Comparison of ENCODE assay signal across 22 cellular contexts in the genomic region with DNA sequence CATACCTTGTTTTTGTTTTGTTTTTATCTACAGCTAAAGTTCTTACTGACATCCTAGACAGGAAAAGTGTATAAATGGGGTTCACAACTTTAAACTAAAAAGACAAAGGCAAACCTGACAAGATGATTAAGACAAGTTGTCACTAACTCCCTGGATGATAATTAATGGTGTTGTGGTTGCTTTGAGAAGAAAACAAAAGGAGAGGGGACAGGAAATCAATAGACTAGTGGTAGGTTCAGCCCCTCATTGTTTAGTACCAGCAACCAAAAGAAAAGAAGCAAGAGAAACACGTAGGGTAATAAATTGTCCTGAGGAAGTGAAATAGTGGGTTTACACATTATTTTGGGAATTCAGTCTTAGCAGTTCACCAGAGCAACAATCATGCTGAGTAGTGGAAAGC.
DNase-seq lines count a peak whose midpoint lies in the region; ATAC-seq and TF ChIP-seq lines count a peak whose summit lies in the region.
"Had no signal": no experiment of that assay in that cellular context is flagged by ENCODE, and none has a peak within 500 bp of the region (broad histone marks: within the 10 kb centered on the region; RNA-seq: fewer than 3 reads in every experiment).

No MANE protein-coding gene starts in this region.

- WGBS in right cardiac atrium: 50% methylated on average over 1 of the region's 1 CpG

- H4K20me1 ChIP-seq in MM.1S (ENCODE audit: insufficient read depth, low read length): no peaks in the 10 kb centered on the region
- H4K20me1 ChIP-seq in SU-DHL-6 (ENCODE audit: low read depth, low read length): no peaks in the 10 kb centered on the region
- H4K20me1 ChIP-seq: BLaER1 had no signal

- H3K27ac ChIP-seq in MM.1S (ENCODE audit: low read length) (peak overlapping the region; percentile 95), SU-DHL-6 (ENCODE audit: low read depth, low read length) (peak overlapping the region; percentile 99), right cardiac atrium (ENCODE audit: low read length) (no peak overlapping the region)
- H3K27ac ChIP-seq: BLaER1 had no signal

- H3K4me1 Mint-ChIP-seq in activated CD8-positive, alpha-beta T cell treated with anti-CD3 and anti-CD28 coated beads for 36 hours (ENCODE audit: low read depth): peaks cover 70% of the 10 kb centered on the region
- peaks cover 58% of the 10 kb centered on the region for H3K4me1 Mint-ChIP-seq in activated CD8-positive, alpha-beta T cell treated with anti-CD3 and anti-CD28 coated beads, Interleukin-2, amount 10 ng/mL, durations not matched to agents 7 days and 5 days (ENCODE audit: low read depth)
- H3K4me1 Mint-ChIP-seq in type B pancreatic cell (ENCODE audit: unreplicated experiment): peaks cover 38% of the 10 kb centered on the region

- H3K4me1 ChIP-seq in MM.1S (ENCODE audit: low read length) (peaks cover 68% of the 10 kb centered on the region), right cardiac atrium (ENCODE audit: control insufficient read depth, insufficient read depth, low read length) (peaks cover 4% of the 10 kb centered on the region)

- H3K79me2 ChIP-seq in MM.1S (ENCODE audit: low read length) (peaks cover 11% of the 10 kb centered on the region; the same call in 1 of the 2 replicates), SU-DHL-6 (ENCODE audit: insufficient read depth, low read length) (peaks cover 36% of the 10 kb centered on the region)
- H3K79me2 ChIP-seq: hepatocyte had no signal

- intact Hi-C loops in activated CD8-positive, alpha-beta T cell treated with anti-CD3 and anti-CD28 coated beads for 36 hours (cut with micrococcal nuclease): no loop called here
- intact Hi-C loops in right cardiac atrium (cut with DNase I): no loop called here

- H2AFZ ChIP-seq in MM.1S (ENCODE audit: low read length): 0 out of 2 replicates have a peak overlapping the region, but pooled peaks have one; percentile 1
- no peak overlapping the region for H2AFZ ChIP-seq in SU-DHL-6 (ENCODE audit: low read depth, low read length, severe bottlenecking)
- H2AFZ ChIP-seq: hepatocyte had no signal

- H3K4me3 Mint-ChIP-seq in activated CD8-positive, alpha-beta T cell treated with anti-CD3 and anti-CD28 coated beads for 36 hours: no peak overlapping the region
- no peak overlapping the region for H3K4me3 Mint-ChIP-seq in activated CD8-positive, alpha-beta T cell treated with anti-CD3 and anti-CD28 coated beads, Interleukin-2, amount 10 ng/mL, durations not matched to agents 7 days and 5 days
- H3K4me3 Mint-ChIP-seq in type B pancreatic cell: peak overlapping the region; percentile 11
- H3K4me3 Mint-ChIP-seq: activated naive CD4-positive, alpha-beta T cell treated with anti-CD3 and anti-CD28 coated beads for 36 hours; H9 had no signal

- DNase-seq in activated CD8-positive, alpha-beta T cell treated with anti-CD3 and anti-CD28 coated beads for 36 hours: no peak
- no peak for DNase-seq in activated CD8-positive, alpha-beta T cell treated with anti-CD3 and anti-CD28 coated beads, Interleukin-2, amount 10 ng/mL, durations not matched to agents 7 days and 5 days
- DNase-seq in MM.1S (no peak), type B pancreatic cell (ENCODE audit: extremely low spot score, unreplicated experiment) (no peak), C1 segment of cervical spinal cord (lab: John Stamatoyannopoulos, UW) (no peak), right cardiac atrium (no peak)
- DNase-seq: activated CD4-positive, CD25-positive, alpha-beta regulatory T cell treated with anti-CD3 and anti-CD28 coated beads, Interleukin-2, amount 50 U/mL, for 72 hours; activated CD8-positive, alpha-beta memory T cell treated with anti-CD3 and anti-CD28 coated beads for 24 hours; activated naive CD4-positive, alpha-beta T cell treated with anti-CD3 and anti-CD28 coated beads for 36 hours; activated T-cell treated with anti-CD3 and anti-CD28 coated beads, Interleukin-2, amount 50 U/mL, for 48 hours; foreskin melanocyte; H9; Kasumi-1; NCI-H1436 treated with DMSO at 0.1 percent for 48 hours; NCI-H226; nucleus accumbens; SK-N-SH; stimulated activated CD4-positive, alpha-beta T cell treated with anti-CD3 and anti-CD28 coated beads, Interleukin-4, amount 100 ng/mL, for 4 hours had no signal

- H3F3A ChIP-seq in MM.1S (ENCODE audit: insufficient read depth, low read length): peaks cover 70% of the 10 kb centered on the region
- H3F3A ChIP-seq in SU-DHL-6 (ENCODE audit: insufficient read depth): peaks cover 69% of the 10 kb centered on the region

- CTCF ChIA-PET in activated CD8-positive, alpha-beta T cell treated with anti-CD3 and anti-CD28 coated beads for 36 hours (lab: Charles Lee): interaction anchor here (1.4 to 4.6 kb wide), 2 partner anchors 10 to 96 kb away, joined by 3 to 54 read pairs; no protein-coding TSS in a partner anchor
- CTCF ChIA-PET in activated CD8-positive, alpha-beta T cell treated with anti-CD3 and anti-CD28 coated beads, Interleukin-2, amount 10 ng/mL, durations not matched to agents 7 days and 5 days (lab: Charles Lee): interaction anchor here (1.3 to 4.0 kb wide), 5 partner anchors 10 to 99 kb away, joined by 4 to 39 read pairs (median 6); a partner anchor contains a TSS

- H3K9ac ChIP-seq in MM.1S (ENCODE audit: low read length) (peak overlapping the region; percentile 87), SU-DHL-6 (ENCODE audit: low read length) (peak overlapping the region; percentile 67)
- H3K9ac ChIP-seq: BLaER1, SK-N-SH had no signal

- no peaks in the 10 kb centered on the region for H3K36me3 Mint-ChIP-seq in activated CD8-positive, alpha-beta T cell treated with anti-CD3 and anti-CD28 coated beads for 36 hours (ENCODE audit: low read depth)
- H3K36me3 Mint-ChIP-seq in activated CD8-positive, alpha-beta T cell treated with anti-CD3 and anti-CD28 coated beads, Interleukin-2, amount 10 ng/mL, durations not matched to agents 7 days and 5 days (ENCODE audit: low read depth): peaks cover 2% of the 10 kb centered on the region
- H3K36me3 Mint-ChIP-seq in type B pancreatic cell: no peaks in the 10 kb centered on the region

- ATAC-seq in activated CD8-positive, alpha-beta T cell treated with anti-CD3 and anti-CD28 coated beads for 36 hours: no peak
- ATAC-seq in activated CD8-positive, alpha-beta T cell treated with anti-CD3 and anti-CD28 coated beads, Interleukin-2, amount 10 ng/mL, durations not matched to agents 7 days and 5 days: no peak
- ATAC-seq in right cardiac atrium (no peak), GM18520 (IDR thresholded peaks at IDR 0.05; ENCODE audit: unreplicated experiment) (no peak)

- peak overlapping the region; percentile 50 for H3K4me2 ChIP-seq in MM.1S (ENCODE audit: low read depth, low read length)
- peak overlapping the region; percentile 77 for H3K4me2 ChIP-seq in SU-DHL-6 (ENCODE audit: low read depth, low read length, poor library complexity, severe bottlenecking)
- H3K4me2 ChIP-seq: BLaER1, hepatocyte, SK-N-SH had no signal

- H3K36me3 ChIP-seq in MM.1S (replicated peaks; ENCODE audit: insufficient read depth, low read length): no peaks in the 10 kb centered on the region
- no peaks in the 10 kb centered on the region for H3K36me3 ChIP-seq in SU-DHL-6 (ENCODE audit: low read length)
- H3K36me3 ChIP-seq: BLaER1 had no signal

- H3K27ac Mint-ChIP-seq in activated CD8-positive, alpha-beta T cell treated with anti-CD3 and anti-CD28 coated beads for 36 hours: peak overlapping the region; percentile 10
- no peak overlapping the region for H3K27ac Mint-ChIP-seq in activated CD8-positive, alpha-beta T cell treated with anti-CD3 and anti-CD28 coated beads, Interleukin-2, amount 10 ng/mL, durations not matched to agents 7 days and 5 days
- H3K27ac Mint-ChIP-seq in type B pancreatic cell: no peak overlapping the region
- H3K27ac Mint-ChIP-seq: activated naive CD4-positive, alpha-beta T cell treated with anti-CD3 and anti-CD28 coated beads for 36 hours had no signal

- H3K9me3 Mint-ChIP-seq in activated CD8-positive, alpha-beta T cell treated with anti-CD3 and anti-CD28 coated beads for 36 hours: peaks cover 2% of the 10 kb centered on the region
- no peaks in the 10 kb centered on the region for H3K9me3 Mint-ChIP-seq in activated CD8-positive, alpha-beta T cell treated with anti-CD3 and anti-CD28 coated beads, Interleukin-2, amount 10 ng/mL, durations not matched to agents 7 days and 5 days (ENCODE audit: insufficient read depth)
- H3K9me3 Mint-ChIP-seq in type B pancreatic cell: no peaks in the 10 kb centered on the region
- H3K9me3 Mint-ChIP-seq: activated naive CD4-positive, alpha-beta T cell treated with anti-CD3 and anti-CD28 coated beads for 36 hours had no signal

- POLR2A ChIA-PET in activated CD8-positive, alpha-beta T cell treated with anti-CD3 and anti-CD28 coated beads for 36 hours (lab: Charles Lee): interaction anchor here (1.0 to 2.2 kb wide), 4 partner anchors 8 to 96 kb away, joined by 3 to 7 read pairs (median 4); no protein-coding TSS in a partner anchor
- POLR2A ChIA-PET in activated CD8-positive, alpha-beta T cell treated with anti-CD3 and anti-CD28 coated beads, Interleukin-2, amount 10 ng/mL, durations not matched to agents 7 days and 5 days (lab: Charles Lee): interaction anchor here (1.3 kb wide), 1 partner anchor 100 kb away, joined by 3 read pairs; no protein-coding TSS in a partner anchor

- no peaks in the 10 kb centered on the region for H3K27me3 Mint-ChIP-seq in activated CD8-positive, alpha-beta T cell treated with anti-CD3 and anti-CD28 coated beads for 36 hours
- no peaks in the 10 kb centered on the region for H3K27me3 Mint-ChIP-seq in activated CD8-positive, alpha-beta T cell treated with anti-CD3 and anti-CD28 coated beads, Interleukin-2, amount 10 ng/mL, durations not matched to agents 7 days and 5 days (ENCODE audit: low read depth)
- no peaks in the 10 kb centered on the region for H3K27me3 Mint-ChIP-seq in type B pancreatic cell

- TF ChIP-seq CTCF in activated CD8-positive, alpha-beta T cell treated with anti-CD3 and anti-CD28 coated beads for 36 hours (IDR thresholded peaks at IDR 0.05): no peak
- TF ChIP-seq CTCF in MM.1S (IDR thresholded peaks at IDR 0.05; ENCODE audit: low read length): no peak
- no peak for TF ChIP-seq CTCF in SU-DHL-6 (IDR thresholded peaks at IDR 0.05; ENCODE audit: insufficient read depth, low read length, poor library complexity, severe bottlenecking)
- no peak for TF ChIP-seq CTCF in type B pancreatic cell (conservative IDR thresholded peaks at IDR 0.05)

- no peak overlapping the region for H3K4me3 ChIP-seq in MM.1S (ENCODE audit: low read length)
- peak overlapping the region; percentile 28 for H3K4me3 ChIP-seq in SU-DHL-6 (ENCODE audit: insufficient read depth, low read length, poor library complexity, severe bottlenecking)
- no peak overlapping the region for H3K4me3 ChIP-seq in right cardiac atrium (ENCODE audit: low read length)
- H3K4me3 ChIP-seq: BLaER1, hepatocyte had no signal

- no peaks in the 10 kb centered on the region for H3K27me3 ChIP-seq in MM.1S (replicated peaks; ENCODE audit: insufficient read depth, low read length)
- no peaks in the 10 kb centered on the region for H3K27me3 ChIP-seq in SU-DHL-6 (ENCODE audit: low read length)
- no peaks in the 10 kb centered on the region for H3K27me3 ChIP-seq in right cardiac atrium (ENCODE audit: control insufficient read depth, insufficient read depth)
- H3K27me3 ChIP-seq: BLaER1, hepatocyte had no signal

- H3K9me2 ChIP-seq in MM.1S (replicated peaks; ENCODE audit: insufficient read depth, low read length): no peaks in the 10 kb centered on the region
- H3K9me2 ChIP-seq in SU-DHL-6 (replicated peaks; ENCODE audit: insufficient read depth, low read length): no peaks in the 10 kb centered on the region
- H3K9me2 ChIP-seq: SK-N-SH had no signal

- H3K9me3 ChIP-seq in MM.1S (replicated peaks; ENCODE audit: insufficient read depth, low read length): no peaks in the 10 kb centered on the region
- H3K9me3 ChIP-seq in SU-DHL-6 (ENCODE audit: insufficient read depth, low read length): no peaks in the 10 kb centered on the region
- H3K9me3 ChIP-seq in right cardiac atrium (ENCODE audit: control insufficient read depth, low read length): no peaks in the 10 kb centered on the region
- H3K9me3 ChIP-seq: BLaER1, SK-N-SH had no signal
